In the genomic region with DNA sequence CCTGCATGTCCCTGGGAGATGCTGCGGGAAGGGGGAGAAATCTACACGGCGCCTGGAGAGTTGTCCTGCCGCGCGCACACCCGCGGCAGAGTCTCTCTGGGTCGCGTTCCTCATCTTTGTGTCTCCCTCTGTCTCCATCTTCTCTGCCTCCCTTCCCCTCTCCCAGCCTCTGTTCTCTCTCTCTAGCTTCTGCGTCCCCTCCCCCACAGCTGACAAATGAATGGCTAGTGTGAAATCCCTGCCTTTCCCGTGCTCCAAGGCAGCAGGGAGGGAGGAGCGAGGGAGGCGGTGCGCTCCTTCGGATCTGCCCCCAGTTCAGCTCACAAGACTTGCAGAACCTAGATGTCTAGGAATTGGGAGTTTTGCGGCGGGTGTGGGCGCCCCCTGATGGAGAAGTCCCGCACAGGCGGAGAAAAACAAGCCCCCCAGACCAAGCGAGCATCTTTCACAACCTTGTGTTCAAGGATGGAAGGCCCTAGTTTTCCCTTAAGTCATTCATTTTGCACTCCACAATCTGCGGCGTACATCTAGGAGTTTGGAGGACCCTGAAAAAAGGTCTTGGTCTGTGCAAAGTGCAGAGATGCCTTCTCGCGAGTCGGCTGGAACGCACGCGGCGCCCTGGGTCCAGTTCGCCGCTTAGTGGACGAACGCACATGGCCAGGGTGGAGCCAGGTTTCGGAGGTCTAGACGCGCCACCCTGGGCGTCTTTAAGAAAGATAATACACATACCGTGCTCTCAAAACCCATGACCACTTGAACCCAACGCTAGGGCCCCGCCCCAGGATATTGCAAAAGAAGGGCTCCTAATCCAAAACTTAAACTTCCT, we compare ENCODE assay signal across 8 cellular contexts. TPM values are rescaled to one million over a fixed set of nuclear protein-coding genes. Genes with fewer than 3 reads are reported as not detected.
A peak's percentile ranks its signal among the peaks of the same experiment; 100 is the strongest.
DNase-seq lines count a peak whose midpoint lies in the region; ATAC-seq lines count a peak whose summit lies in the region.

No MANE protein-coding gene starts in this region.

- peaks cover 32% of the 10 kb centered on the region for H3K4me1 Mint-ChIP-seq in stimulated activated naive CD8-positive, alpha-beta T cell treated with anti-CD3 and anti-CD28 coated beads, Interleukin-15, Interleukin-2, amounts not matched to agents 100 ng/mL and 50 ng/mL, for 24 hours (ENCODE audit: low read depth)

- H3K4me3 Mint-ChIP-seq in stimulated activated naive CD8-positive, alpha-beta T cell treated with anti-CD3 and anti-CD28 coated beads, Interleukin-15, Interleukin-2, amounts not matched to agents 100 ng/mL and 50 ng/mL, for 24 hours: peak overlapping the region; percentile 89

- H3K27me3 Mint-ChIP-seq in stimulated activated naive CD8-positive, alpha-beta T cell treated with anti-CD3 and anti-CD28 coated beads, Interleukin-15, Interleukin-2, amounts not matched to agents 100 ng/mL and 50 ng/mL, for 24 hours: peaks cover 81% of the 10 kb centered on the region

- peak overlapping the region; percentile 58 for H3K27ac Mint-ChIP-seq in stimulated activated naive CD8-positive, alpha-beta T cell treated with anti-CD3 and anti-CD28 coated beads, Interleukin-15, Interleukin-2, amounts not matched to agents 100 ng/mL and 50 ng/mL, for 24 hours

- DNase-seq in CD1c-positive myeloid dendritic cell (ENCODE audit: extremely low spot score) (peak; percentile 89), GM19238 (ENCODE audit: insufficient read length, low spot score) (peak; percentile 50), NCI-H524 (lab: John Stamatoyannopoulos, UW) (peak; percentile 96 to 97), midbrain (lab: John Stamatoyannopoulos, UW) (peak; percentile 86)
- DNase-seq in activated CD8-positive, alpha-beta memory T cell treated with anti-CD3 and anti-CD28 coated beads for 24 hours: peak; percentile 83

- peak overlapping the region; percentile 36 to 40 for H3K4me3 ChIP-seq in esophagus (ENCODE audit: low read depth in 1 of 2, low read length in 2 of 2)

- H3K9me3 Mint-ChIP-seq in stimulated activated naive CD8-positive, alpha-beta T cell treated with anti-CD3 and anti-CD28 coated beads, Interleukin-15, Interleukin-2, amounts not matched to agents 100 ng/mL and 50 ng/mL, for 24 hours: no peaks in the 10 kb centered on the region

- 1 to 2% methylated on average over 42 of the region's 42 CpGs for WGBS in esophagus, 2 donors

- peaks cover 0 to 10% of the 10 kb centered on the region in 2 donors for H3K27me3 ChIP-seq in esophagus (ENCODE audit: control insufficient read depth in 1 of 2, insufficient read depth in 2 of 2, low read length in 2 of 2)

- peaks cover 0 to 3% of the 10 kb centered on the region in 2 donors for H3K9me3 ChIP-seq in esophagus (ENCODE audit: control insufficient read depth in 2 of 2, insufficient read depth in 1 of 2, low read depth in 1 of 2, low read length in 1 of 2)

- peak; percentile 75 for ATAC-seq in HG03196 (IDR thresholded peaks at IDR 0.05; ENCODE audit: unreplicated experiment)

- peak overlapping the region; percentile 52 to 69 for H3K27ac ChIP-seq in esophagus (ENCODE audit: low read depth in 2 of 2, low read length in 1 of 2)

- no peaks in the 10 kb centered on the region for H3K36me3 ChIP-seq in esophagus (ENCODE audit: control insufficient read depth in 2 of 2, insufficient read depth in 2 of 2, low read length in 1 of 2)

- peaks cover 0 to 14% of the 10 kb centered on the region in 2 donors for H3K4me1 ChIP-seq in esophagus (ENCODE audit: control insufficient read depth in 2 of 2, insufficient read depth in 2 of 2, low read length in 1 of 2)

- no peaks in the 10 kb centered on the region for H3K36me3 Mint-ChIP-seq in stimulated activated naive CD8-positive, alpha-beta T cell treated with anti-CD3 and anti-CD28 coated beads, Interleukin-15, Interleukin-2, amounts not matched to agents 100 ng/mL and 50 ng/mL, for 24 hours (ENCODE audit: low read depth)

RNA-seq across cellular contexts. Expression of a gene that starts 2.0 kb away (rescaled TPM):
- polyA plus RNA-seq in esophagus: under 1 TPM; 0.35 to 0.89 TPM

Comparison
In these comparisons a context has a peak if more than half of its experiments do, and no peak if none do; other contexts are left out.
1. Peak in every context shown above with its lines: DNase-seq, ATAC-seq, H3K4me3 ChIP-seq and H3K27ac ChIP-seq.